Comparison of ENCODE assay signal across 20 cellular contexts in genomic region chr2:26317377-26318105, GRCh38. TPM values are rescaled to one million over a fixed set of nuclear protein-coding genes. Genes with fewer than 3 reads are reported as not detected.
A peak's percentile ranks its signal among the peaks of the same experiment; 100 is the strongest.
DNase-seq lines count a peak whose midpoint lies in the region; ATAC-seq and TF ChIP-seq lines count a peak whose summit lies in the region.
"Had no signal": no experiment of that assay in that cellular context is flagged by ENCODE, and none has a peak within 500 bp of the region (broad histone marks: within the 10 kb centered on the region; RNA-seq: fewer than 3 reads in every experiment).

No MANE protein-coding gene starts in this region.

- CTCF ChIA-PET in activated naive CD4-positive, alpha-beta T cell treated with anti-CD3 and anti-CD28 coated beads for 36 hours (lab: Charles Lee), result interaction anchor here (1.1 to 2.3 kb wide), 2 partner anchors 12 to 366 kb away, joined by 4 to 6 read pairs; no protein-coding TSS in a partner anchor

- ATAC-seq in activated naive CD4-positive, alpha-beta T cell treated with anti-CD3 and anti-CD28 coated beads, Interleukin-2, amount 50 U/mL, for 72 hours, result no peak
- ATAC-seq in foreskin keratinocyte, result peak; percentile 8
- ATAC-seq: HCT116 had no signal

- H3K27me3 ChIP-seq in foreskin keratinocyte (no peaks in the 10 kb centered on the region), HAP-1 (ENCODE audit: low read depth) (peaks cover 2% of the 10 kb centered on the region)

- H3K4me3 Mint-ChIP-seq in activated naive CD4-positive, alpha-beta T cell treated with anti-CD3 and anti-CD28 coated beads for 36 hours, result no peak overlapping the region
- H3K4me3 Mint-ChIP-seq in brain (no peak overlapping the region), nephron progenitor cell (no peak overlapping the region)
- H3K4me3 Mint-ChIP-seq: CD8-positive, alpha-beta memory T cell had no signal

- H3K27ac Mint-ChIP-seq in activated naive CD4-positive, alpha-beta T cell treated with anti-CD3 and anti-CD28 coated beads for 36 hours, result peak overlapping the region; percentile 44
- no peak overlapping the region for H3K27ac Mint-ChIP-seq in activated naive CD4-positive, alpha-beta T cell treated with anti-CD3 and anti-CD28 coated beads, Interleukin-2, amount 50 U/mL, for 72 hours
- H3K27ac Mint-ChIP-seq in brain, result peak overlapping the region in 3 of 5 experiments; percentile 39 to 53 (median 44)
- H3K27ac Mint-ChIP-seq in nephron progenitor cell, result no peak overlapping the region
- H3K27ac Mint-ChIP-seq: CD8-positive, alpha-beta memory T cell had no signal

- H3K27ac ChIP-seq in foreskin keratinocyte, result no peak overlapping the region

- H3K4me1 ChIP-seq in foreskin keratinocyte, result peaks cover 6% of the 10 kb centered on the region
- H3K4me1 ChIP-seq in HAP-1, result no peaks in the 10 kb centered on the region

- TF ChIP-seq CTCF in brain (conservative IDR thresholded peaks at IDR 0.05) (no peak), foreskin keratinocyte (conservative IDR thresholded peaks at IDR 0.05) (no peak), nephron progenitor cell (IDR thresholded peaks at IDR 0.05) (no peak)

- intact Hi-C loops in activated naive CD4-positive, alpha-beta T cell treated with anti-CD3 and anti-CD28 coated beads for 36 hours (cut with micrococcal nuclease), result no loop called here

- no peaks in the 10 kb centered on the region for H3K9me3 ChIP-seq in HAP-1

- H3K9me3 Mint-ChIP-seq in activated naive CD4-positive, alpha-beta T cell treated with anti-CD3 and anti-CD28 coated beads for 36 hours, result no peaks in the 10 kb centered on the region
- no peaks in the 10 kb centered on the region for H3K9me3 Mint-ChIP-seq in activated naive CD4-positive, alpha-beta T cell treated with anti-CD3 and anti-CD28 coated beads, Interleukin-2, amount 50 U/mL, for 72 hours
- H3K9me3 Mint-ChIP-seq in brain, result peaks cover 0 to 3% (median 0%) of the 10 kb centered on the region in 5 experiments
- no peaks in the 10 kb centered on the region for H3K9me3 Mint-ChIP-seq in nephron progenitor cell
- H3K9me3 Mint-ChIP-seq: CD8-positive, alpha-beta memory T cell had no signal

- H3K4me1 Mint-ChIP-seq in activated naive CD4-positive, alpha-beta T cell treated with anti-CD3 and anti-CD28 coated beads for 36 hours (ENCODE audit: low read depth), result no peaks in the 10 kb centered on the region
- peaks cover 9% of the 10 kb centered on the region for H3K4me1 Mint-ChIP-seq in brain
- H3K4me1 Mint-ChIP-seq in nephron progenitor cell, result peaks cover 19% of the 10 kb centered on the region

- in situ Hi-C loops in HAP-1 (cut with MboI; ENCODE audit: low sequenced_read_pairs), result no loop called here

- H3K36me3 ChIP-seq in HAP-1 (replicated peaks), result no peaks in the 10 kb centered on the region

- H3K36me3 Mint-ChIP-seq in activated naive CD4-positive, alpha-beta T cell treated with anti-CD3 and anti-CD28 coated beads for 36 hours (ENCODE audit: low read depth), result no peaks in the 10 kb centered on the region
- no peaks in the 10 kb centered on the region for H3K36me3 Mint-ChIP-seq in activated naive CD4-positive, alpha-beta T cell treated with anti-CD3 and anti-CD28 coated beads, Interleukin-2, amount 50 U/mL, for 72 hours
- H3K36me3 Mint-ChIP-seq in brain (no peaks in the 10 kb centered on the region), nephron progenitor cell (ENCODE audit: low read depth) (no peaks in the 10 kb centered on the region)
- H3K36me3 Mint-ChIP-seq: CD8-positive, alpha-beta memory T cell had no signal

- H3K4me3 ChIP-seq in HAP-1, result no peak overlapping the region
- H3K4me3 ChIP-seq: SK-N-MC had no signal

- no peaks in the 10 kb centered on the region for H3K27me3 Mint-ChIP-seq in activated naive CD4-positive, alpha-beta T cell treated with anti-CD3 and anti-CD28 coated beads for 36 hours (ENCODE audit: low read depth)
- H3K27me3 Mint-ChIP-seq in brain, result peaks cover 11% of the 10 kb centered on the region
- H3K27me3 Mint-ChIP-seq in nephron progenitor cell (ENCODE audit: low read depth, poor library complexity), result peaks cover 32% of the 10 kb centered on the region
- H3K27me3 Mint-ChIP-seq: CD8-positive, alpha-beta memory T cell had no signal

- no peak for DNase-seq in activated naive CD4-positive, alpha-beta T cell treated with anti-CD3 and anti-CD28 coated beads for 36 hours
- DNase-seq in activated naive CD4-positive, alpha-beta T cell treated with anti-CD3 and anti-CD28 coated beads, Interleukin-2, amount 50 U/mL, for 72 hours (ENCODE audit: low spot score in 2 of 2), result no peak
- DNase-seq in foreskin keratinocyte (no peak), HAP-1 (ENCODE audit: low spot score in 2 of 2) (no peak), nephron progenitor cell (no peak), dedifferentiated amniotic fluid mesenchymal stem cell (ENCODE audit: extremely low spot score) (no peak), NCI-H82 treated with DMSO at 0.1 percent for 48 hours (lab: John Stamatoyannopoulos, UW; ENCODE audit: unreplicated experiment) (no peak)
- DNase-seq: 8988T; CD8-positive, alpha-beta memory T cell; DND-41; GDM1; Karpas-422; MM.1S; NCI-H1092 treated with DMSO at 0.1 percent for 48 hours; NCI-H2081 treated with DMSO at 0.1 percent for 48 hours; NCI-H524; Right ventricle myocardium superior had no signal

RNA-seq across cellular contexts. Expression of gene SELENOI, which starts 28.4 kb away (rescaled TPM):
- total RNA-seq in activated naive CD4-positive, alpha-beta T cell treated with anti-CD3 and anti-CD28 coated beads for 36 hours, result 10 to 100 TPM; 20.0 to 22.9 TPM
- 10 to 100 TPM; 24.4 to 45.0 TPM for total RNA-seq in activated naive CD4-positive, alpha-beta T cell treated with anti-CD3 and anti-CD28 coated beads, Interleukin-2, amount 50 U/mL, for 72 hours
- polyA plus RNA-seq in brain (ENCODE audit: insufficient read depth, low read depth, low replicate concordance) (7.6 TPM), foreskin keratinocyte (6.1 and 8.2 TPM in 2 replicates)
- 32.1 and 34.7 TPM in 2 replicates for total RNA-seq in foreskin keratinocyte

RNA-seq across cellular contexts. Expression of gene ADGRF3, which starts 29.0 kb away (rescaled TPM):
- total RNA-seq in activated naive CD4-positive, alpha-beta T cell treated with anti-CD3 and anti-CD28 coated beads for 36 hours, result 1 to 10 TPM; 2.7 to 3.0 TPM
- total RNA-seq in activated naive CD4-positive, alpha-beta T cell treated with anti-CD3 and anti-CD28 coated beads, Interleukin-2, amount 50 U/mL, for 72 hours, result 1 to 10 TPM in 1 of 2 donors, under 1 TPM in 1; 0.57 to 7.5 TPM
- polyA plus RNA-seq in brain (ENCODE audit: insufficient read depth, low read depth, low replicate concordance) (0.22 TPM), foreskin keratinocyte (not detected in 2 replicates)
- total RNA-seq in foreskin keratinocyte, result 0.04 TPM in 1 of 2 replicates, not detected in the other

Comparison
In these comparisons a context has a peak if more than half of its experiments do, and no peak if none do; other contexts are left out.
1. H3K27ac Mint-ChIP-seq: peak in activated naive CD4-positive, alpha-beta T cell treated with anti-CD3 and anti-CD28 coated beads for 36 hours (single experiment) and brain (3 of 5); none in activated naive CD4-positive, alpha-beta T cell treated with anti-CD3 and anti-CD28 coated beads, Interleukin-2, amount 50 U/mL, for 72 hours (0 of 2) and nephron progenitor cell (single experiment).